ENCODE assay signal across 17 cellular contexts in genomic region chr7:133491846-133492652, GRCh38.
DNase-seq lines count a peak whose midpoint lies in the region; ATAC-seq, FAIRE-seq and TF ChIP-seq lines count a peak whose summit lies in the region.
"Had no signal": no experiment of that assay in that cellular context is flagged by ENCODE, and none has a peak within 500 bp of the region (broad histone marks: within the 10 kb centered on the region; RNA-seq: fewer than 3 reads in every experiment).

No MANE protein-coding gene starts in this region.

- no peaks in the 10 kb centered on the region for H3K27me3 ChIP-seq in HepG2 (ENCODE audit: control insufficient read depth in 1 of 2, insufficient read depth in 2 of 2, low read length in 2 of 2)
- H3K27me3 ChIP-seq in right lobe of liver: no peaks in the 10 kb centered on the region
- H3K27me3 ChIP-seq in RWPE2 (ENCODE audit: insufficient read depth, poor library complexity, severe bottlenecking): no peaks in the 10 kb centered on the region
- no peaks in the 10 kb centered on the region for H3K27me3 ChIP-seq in thymus (ENCODE audit: control insufficient read depth, insufficient read depth)
- H3K27me3 ChIP-seq: gastrocnemius medialis had no signal

- no peaks in the 10 kb centered on the region for H3K4me1 ChIP-seq in HepG2 (ENCODE audit: insufficient read depth, low read length)
- H3K4me1 ChIP-seq in right lobe of liver: no peaks in the 10 kb centered on the region
- H3K4me1 ChIP-seq in RWPE2 (ENCODE audit: insufficient read depth, poor library complexity, severe bottlenecking): peaks cover 22% of the 10 kb centered on the region
- H3K4me1 ChIP-seq in thymus (ENCODE audit: control insufficient read depth, insufficient read depth, low read length): peaks cover 10% of the 10 kb centered on the region
- H3K4me1 ChIP-seq: gastrocnemius medialis had no signal

- H3K9me3 ChIP-seq in HepG2 (ENCODE audit: low read length) (no peaks in the 10 kb centered on the region), right lobe of liver (no peaks in the 10 kb centered on the region), RWPE2 (ENCODE audit: severe bottlenecking) (peaks cover 2% of the 10 kb centered on the region), thymus (ENCODE audit: control insufficient read depth) (no peaks in the 10 kb centered on the region)
- H3K9me3 ChIP-seq: gastrocnemius medialis had no signal

- in situ Hi-C loops in HepG2 (cut with HindIII; ENCODE audit: extremely low pct_ligation_motif_present, low pct_unique_long_range_greater_than_20kb): no loop called here

- WGBS in HepG2 (ENCODE audit: low lambda C conversion rate): 98% methylated on average over 6 of the region's 6 CpGs
- WGBS in right lobe of liver (ENCODE audit: insufficient coverage, low coverage, low lambda C conversion rate, missing lambda C conversion rate): 96% methylated on average over 6 of the region's 6 CpGs
- 97% methylated on average over 6 of the region's 6 CpGs for WGBS in thymus

- H3K4me3 ChIP-seq in HepG2 (replicated peaks in 1 of 3; ENCODE audit: insufficient read depth in 1 of 3, low read depth in 2 of 3, low read length in 3 of 3) (no peak overlapping the region), right lobe of liver (no peak overlapping the region), RWPE2 (ENCODE audit: severe bottlenecking) (no peak overlapping the region), thymus (ENCODE audit: low read length) (no peak overlapping the region)
- H3K4me3 ChIP-seq: gastrocnemius medialis had no signal

- no peaks in the 10 kb centered on the region for H3K9me3 Mint-ChIP-seq in osteocyte (ENCODE audit: unreplicated experiment)

- H3K36me3 ChIP-seq in HepG2 (replicated peaks in 1 of 2; ENCODE audit: control insufficient read depth in 1 of 2, insufficient read depth in 2 of 2, low read length in 2 of 2) (0 out of 5 replicates have a peak, but pooled peaks cover 0 to 1% of the 10 kb centered on the region in 2 experiments), right lobe of liver (no peaks in the 10 kb centered on the region), RWPE2 (ENCODE audit: low read depth) (no peaks in the 10 kb centered on the region), thymus (ENCODE audit: control insufficient read depth, insufficient read depth) (peaks cover 7% of the 10 kb centered on the region)
- H3K36me3 ChIP-seq: gastrocnemius medialis had no signal

- H3K27me3 Mint-ChIP-seq in osteocyte (ENCODE audit: unreplicated experiment): no peaks in the 10 kb centered on the region

- no TSS peak for BruUV-seq in HepG2 (replicated peaks; lab: Mats Ljungman, UMichigan)

- POLR2A ChIA-PET in HepG2 (lab: Yijun Ruan, JAX): no interaction called here

- no peak overlapping the region for H3K4me3 Mint-ChIP-seq in osteocyte (ENCODE audit: unreplicated experiment)

- H3K27ac Mint-ChIP-seq in osteocyte (ENCODE audit: unreplicated experiment): no peak overlapping the region

- no peak for TF ChIP-seq POLR2A in HepG2 (IDR thresholded peaks at IDR 0.05; ENCODE audit: insufficient read depth in 1 of 2, low read depth in 2 of 2, low read length in 2 of 2)
- no peak for TF ChIP-seq POLR2A in right lobe of liver (IDR thresholded peaks at IDR 0.05)
- TF ChIP-seq POLR2A in GM12892 (IDR thresholded peaks at IDR 0.05; ENCODE audit: low read depth, low read length): no peak

- CTCF ChIA-PET in HepG2 (lab: Yijun Ruan, JAX; ENCODE audit: low intra/inter-chr PET ratio, low total read pairs): no interaction called here

- TF ChIP-seq EP300 in HepG2 (IDR thresholded peaks at IDR 0.05; ENCODE audit: low read depth in 2 of 2, low read length in 2 of 2) (no peak), HepG2 (CRISPR knock-in tag; IDR thresholded peaks at IDR 0.05; ENCODE audit: borderline replicate concordance) (no peak)

- intact Hi-C loops in HepG2 (cut with micrococcal nuclease; ENCODE audit: unreplicated experiment) (loop anchor here (1.0 kb wide), 1 partner anchor 14 kb away; no protein-coding TSS in a partner anchor), right lobe of liver (cut with DNase I) (no loop called here)

- H3K9ac ChIP-seq in HepG2 (ENCODE audit: insufficient read depth, low read depth, low read length): no peak overlapping the region

- no peak for TF ChIP-seq CTCF in HepG2 (CRISPR knock-in tag; IDR thresholded peaks at IDR 0.05)
- no peak for TF ChIP-seq CTCF in right lobe of liver (IDR thresholded peaks at IDR 0.05)
- no peak for TF ChIP-seq CTCF in RWPE2 (IDR thresholded peaks at IDR 0.05; ENCODE audit: poor library complexity, severe bottlenecking)
- TF ChIP-seq CTCF in osteocyte (IDR thresholded peaks at IDR 0.05): no peak

- no peak for ATAC-seq in HepG2
- no peak for ATAC-seq in right lobe of liver
- peak; percentile 82 for ATAC-seq in RWPE2 (ENCODE audit: low read depth)
- ATAC-seq: gastrocnemius medialis, HCT116 had no signal

- no peak for FAIRE-seq in HepG2 (lab: Jason Lieb, UNC)
- FAIRE-seq in GM12892 (lab: Jason Lieb, UNC): no peak
- FAIRE-seq: islet of Langerhans, TTC549 had no signal

- no peak overlapping the region for H2AFZ ChIP-seq in HepG2 (ENCODE audit: low read length)

- H3K79me2 ChIP-seq in HepG2 (ENCODE audit: insufficient read depth, low read length): no peaks in the 10 kb centered on the region

- TF ChIP-seq RAD21 in HepG2 (CRISPR knock-in tag; IDR thresholded peaks at IDR 0.05): no peak

- H3K4me1 Mint-ChIP-seq in osteocyte (ENCODE audit: unreplicated experiment): no peaks in the 10 kb centered on the region

- H3K27ac ChIP-seq in HepG2 (ENCODE audit: extremely low read length, insufficient read depth, low read length): no peak overlapping the region
- H3K27ac ChIP-seq in right lobe of liver: no peak overlapping the region
- peak overlapping the region; percentile 58 for H3K27ac ChIP-seq in RWPE2 (ENCODE audit: poor library complexity, severe bottlenecking)
- peak overlapping the region; percentile 31 for H3K27ac ChIP-seq in epithelial cell of prostate
- peak overlapping the region; percentile 74 for H3K27ac ChIP-seq in thymus (ENCODE audit: low read depth)
- H3K27ac ChIP-seq: gastrocnemius medialis had no signal

- DNase-seq in HepG2 (ENCODE audit: low spot score) (no peak), right lobe of liver (no peak), RWPE2 (ENCODE audit: low spot score) (no peak), epithelial cell of prostate (ENCODE audit: low read depth, low spot score) (peak; percentile 48), osteocyte (ENCODE audit: extremely low spot score, unreplicated experiment) (no peak), GM12892 (ENCODE audit: insufficient read length) (no peak), NCI-H128 (lab: John Stamatoyannopoulos, UW; ENCODE audit: unreplicated experiment) (no peak)
- DNase-seq: AML-193, amygdala, gastrocnemius medialis, NCI-H1694, NCI-H69, SHP77 had no signal

- no peak overlapping the region for H3K4me2 ChIP-seq in HepG2 (ENCODE audit: low read depth, low read length)

- H4K20me1 ChIP-seq in HepG2 (ENCODE audit: insufficient read depth, low read length): no peaks in the 10 kb centered on the region

- peaks cover 7% of the 10 kb centered on the region for H3K36me3 Mint-ChIP-seq in osteocyte (ENCODE audit: unreplicated experiment)

TF ChIP-seq in HepG2, 621 proteins besides CTCF, POLR2A, EP300 and RAD21:
- TF ChIP-seq ATF7 (IDR thresholded peaks at IDR 0.05) (peak; percentile 91), ATF7 (CRISPR knock-in tag; IDR thresholded peaks at IDR 0.05) (no peak), ZNF329 (CRISPR knock-in tag; IDR thresholded peaks at IDR 0.05; ENCODE audit: low read depth) (no peak), ATF6 (CRISPR knock-in tag; conservative IDR thresholded peaks at IDR 0.05) (no peak)

Comparison
In these comparisons a context has a peak if more than half of its experiments do, and no peak if none do; other contexts are left out.
1. H3K27ac ChIP-seq: peak in RWPE2 (single experiment), epithelial cell of prostate (single experiment) and thymus (single experiment); none in HepG2 (single experiment) and right lobe of liver (0 of 3).